ENCODE assay signal across 8 cellular contexts in genomic region chr19:2529473-2529918, GRCh38. TPM values are rescaled to one million over a fixed set of nuclear protein-coding genes. Genes with fewer than 3 reads are reported as not detected.
A peak's percentile ranks its signal among the peaks of the same experiment; 100 is the strongest.
DNase-seq lines count a peak whose midpoint lies in the region; ATAC-seq and TF ChIP-seq lines count a peak whose summit lies in the region.
"Had no signal": no experiment of that assay in that cellular context is flagged by ENCODE, and none has a peak within 500 bp of the region (broad histone marks: within the 10 kb centered on the region; RNA-seq: fewer than 3 reads in every experiment).

No MANE protein-coding gene starts in this region.

- peak overlapping the region; percentile 69 for H3K4me2 ChIP-seq in HCT116 (ENCODE audit: low read length)

- RAD21 ChIA-PET in HCT116 (lab: Charles Lee; ENCODE audit: low non-redundant PET in 1 of 2, low total read pairs in 2 of 2, uncharacterized antibody in 2 of 2, unreplicated experiment in 2 of 2), result no interaction called here

- H4K20me1 ChIP-seq in HCT116 (ENCODE audit: insufficient read depth), result no peaks in the 10 kb centered on the region

- H3K27ac ChIP-seq in HCT116 (ENCODE audit: low read depth, low read length), result peak overlapping the region; percentile 7

- no peaks in the 10 kb centered on the region for H3K79me2 ChIP-seq in HCT116 (ENCODE audit: insufficient read depth, low read length)

- H3K4me1 ChIP-seq in HCT116 (ENCODE audit: control insufficient read depth in 1 of 2, insufficient read depth in 2 of 2, low read length in 2 of 2), result peaks cover 61 to 88% of the 10 kb centered on the region in 2 experiments

- POLR2A ChIA-PET in HCT116 (lab: Charles Lee), result interaction anchor here (0.9 to 6.9 kb wide), 6 partner anchors 11 to 53 kb away, joined by 3 to 73 read pairs (median 13); partner anchors contain the start of gene GADD45B

- no peak; the same call in 1 of the 2 replicates for TF ChIP-seq RAD21 in HCT116 (IDR thresholded peaks at IDR 0.05; ENCODE audit: low read depth)

- no peaks in the 10 kb centered on the region for H3K9me2 ChIP-seq in HCT116 (ENCODE audit: insufficient read depth)

- no TSS peak for BruUV-seq in HCT116 (replicated peaks; lab: Mats Ljungman, UMichigan)

- H3K36me3 ChIP-seq in HCT116 (ENCODE audit: control insufficient read depth in 1 of 2, insufficient read depth in 2 of 2, low read length in 2 of 2), result no peaks in the 10 kb centered on the region

- no peak overlapping the region for H2AFZ ChIP-seq in HCT116 (ENCODE audit: low read depth, low read length, poor library complexity, severe bottlenecking)

- CTCF ChIA-PET in HCT116 (lab: Charles Lee), result interaction anchor here (1.0 kb wide), 1 partner anchor 82 kb away, joined by 6 read pairs; no protein-coding TSS in a partner anchor

- H3K9ac ChIP-seq in HCT116 (ENCODE audit: low read length), result peak overlapping the region; percentile 41

- H3K4me3 ChIP-seq in HCT116 (replicated peaks in 1 of 2; ENCODE audit: low read depth in 1 of 2, low read length in 2 of 2), result peak overlapping the region in 1 of 2 experiments; percentile 3; a peak in 1 of 4 replicates

- no peaks in the 10 kb centered on the region for H3K27me3 ChIP-seq in HCT116 (ENCODE audit: insufficient read depth, low read length)

- DNase-seq in HCT116 (ENCODE audit: low read depth, low spot score) (peak; percentile 97), RKO (ENCODE audit: low spot score) (peak; percentile 97), fibroblast of peridontal ligament (ENCODE audit: extremely low read depth) (peak; percentile 68), stromal cell of bone marrow (ENCODE audit: low read depth) (peak; percentile 82), head of caudate nucleus (no peak)
- no peak for DNase-seq in activated CD4-positive, alpha-beta T cell treated with anti-CD3 and anti-CD28 coated beads for 4 hours
- DNase-seq: NCI-H1105 treated with DMSO at 0.1 percent for 48 hours had no signal

- no peak for TF ChIP-seq CTCF in HCT116 (IDR thresholded peaks at IDR 0.05 in 2 of 3, conservative IDR thresholded peaks at IDR 0.05 in 1 of 3; ENCODE audit: borderline replicate concordance in 1 of 3, insufficient read depth in 1 of 3, low read depth in 2 of 3, low read length in 2 of 3)

- intact Hi-C loops in HCT116 (cut with micrococcal nuclease) (no loop called here), head of caudate nucleus (cut with DNase I) (no loop called here)

- no peaks in the 10 kb centered on the region for H3K9me3 ChIP-seq in HCT116 (ENCODE audit: control insufficient read depth in 1 of 2, insufficient read depth in 1 of 2, low read depth in 1 of 2, low read length in 2 of 2)

- TF ChIP-seq POLR2A in HCT116 (IDR thresholded peaks at IDR 0.05; ENCODE audit: borderline replicate concordance, extremely low read depth, insufficient read depth, insufficient read length), result no peak

- ATAC-seq in HCT116 (peak; percentile 49), GM21447 (IDR thresholded peaks at IDR 0.05; ENCODE audit: unreplicated experiment) (no peak)

TF ChIP-seq in HCT116, 20 proteins besides CTCF, POLR2A, EP300 and RAD21:
- no peak for TF ChIP-seq REST (IDR thresholded peaks at IDR 0.05; ENCODE audit: low read depth)
- TF ChIP-seq TCF7L2 (IDR thresholded peaks at IDR 0.05; ENCODE audit: borderline replicate concordance, extremely low read depth, insufficient read depth, insufficient read length), result peak; percentile 70
- no peak for TF ChIP-seq ZFX (IDR thresholded peaks at IDR 0.05)
- TF ChIP-seq ZNF274 (IDR thresholded peaks at IDR 0.05; ENCODE audit: low read depth, low read length), result no peak
- no peak for TF ChIP-seq YY1 (IDR thresholded peaks at IDR 0.05; ENCODE audit: extremely low read depth, insufficient replicate concordance, low read depth, low read length)
- peak; percentile 55; the same call in 1 of the 2 replicates for TF ChIP-seq SRF (IDR thresholded peaks at IDR 0.05; ENCODE audit: low read depth)
- TF ChIP-seq CEBPB (IDR thresholded peaks at IDR 0.05; ENCODE audit: low read depth), result peak; percentile 97
- peak; percentile 95 for TF ChIP-seq FOSL1 (IDR thresholded peaks at IDR 0.05; ENCODE audit: low read depth)
- peak; percentile 91 for TF ChIP-seq JUND (IDR thresholded peaks at IDR 0.05)
- peak; percentile 84 for TF ChIP-seq MAX (IDR thresholded peaks at IDR 0.05)
- TF ChIP-seq EGR1 (IDR thresholded peaks at IDR 0.05; ENCODE audit: low read depth), result no peak
- TF ChIP-seq SIN3A (IDR thresholded peaks at IDR 0.05; ENCODE audit: low read depth), result peak; percentile 82
- TF ChIP-seq POLR2AphosphoS5 (IDR thresholded peaks at IDR 0.05; ENCODE audit: low read depth, low read length), result peak; percentile 63
- TF ChIP-seq SP1 (IDR thresholded peaks at IDR 0.05; ENCODE audit: low read depth), result peak; percentile 96
- peak; percentile 96 for TF ChIP-seq ATF3 (IDR thresholded peaks at IDR 0.05)
- peak; percentile 58 for TF ChIP-seq ZBTB33 (IDR thresholded peaks at IDR 0.05; ENCODE audit: extremely low read depth, insufficient replicate concordance, low read length)
- no peak; the same call in 1 of the 2 replicates for TF ChIP-seq ELF1 (IDR thresholded peaks at IDR 0.05; ENCODE audit: borderline replicate concordance, low read depth)
- peak; percentile 90 for TF ChIP-seq CBX3 (IDR thresholded peaks at IDR 0.05; ENCODE audit: low read depth)
- no peak for TF ChIP-seq EZH2phosphoT487 (IDR thresholded peaks at IDR 0.05; ENCODE audit: borderline replicate concordance)
- no peak for TF ChIP-seq EZH2 (IDR thresholded peaks at IDR 0.05)

RNA-seq across cellular contexts. Expression of gene GADD45B, which starts 53.6 kb away (rescaled TPM):
- total RNA-seq in HCT116 (2021; ENCODE audit: unreplicated experiment), result 37.9 TPM
- 40.1 and 61.8 TPM in 2 replicates for polyA plus RNA-seq in HCT116 (2012)

Comparison
In these comparisons a context has a peak if more than half of its experiments do, and no peak if none do; other contexts are left out.
1. DNase-seq: peak in HCT116 (single experiment), RKO (single experiment), fibroblast of peridontal ligament (single experiment) and stromal cell of bone marrow (single experiment); none in head of caudate nucleus (0 of 42) and activated CD4-positive, alpha-beta T cell treated with anti-CD3 and anti-CD28 coated beads for 4 hours (0 of 2).